17 cellular contexts compared by ENCODE assay signal in the genomic region with DNA sequence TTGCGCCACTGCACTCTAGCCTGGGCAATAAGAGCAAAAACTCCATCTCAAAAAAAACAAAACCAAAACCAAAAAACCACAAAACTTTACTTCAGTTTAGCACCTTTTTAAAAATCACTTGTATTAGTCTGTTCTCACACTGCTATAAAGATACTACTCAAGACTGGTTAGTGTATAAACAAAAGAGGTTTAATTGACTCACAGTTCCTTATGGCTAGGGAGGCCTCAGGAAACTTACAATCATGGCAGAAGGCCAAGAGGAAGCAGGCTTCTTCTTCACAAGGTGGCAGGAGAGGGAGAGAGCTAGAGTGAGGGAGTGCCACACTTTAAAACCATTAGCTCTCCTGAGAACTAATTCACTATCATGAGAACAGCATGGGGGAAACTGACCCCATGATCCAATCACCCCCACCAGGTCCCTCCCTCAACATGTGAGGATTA.
DNase-seq lines count a peak whose midpoint lies in the region; ATAC-seq lines count a peak whose summit lies in the region.
"Had no signal": no experiment of that assay in that cellular context is flagged by ENCODE, and none has a peak within 500 bp of the region (broad histone marks: within the 10 kb centered on the region; RNA-seq: fewer than 3 reads in every experiment).

No MANE protein-coding gene starts in this region.

- H3K9me3 ChIP-seq in mesenchymal stem cell (ENCODE audit: control insufficient read depth, low read length) = no peaks in the 10 kb centered on the region
- H3K9me3 ChIP-seq: Caco-2 had no signal

- no peak overlapping the region for H3K27ac ChIP-seq in mesenchymal stem cell (ENCODE audit: low read length, poor library complexity, severe bottlenecking)

- no peak overlapping the region for H3K4ac ChIP-seq in mesenchymal stem cell (ENCODE audit: low read depth in 1 of 2, low read length in 2 of 2)

- H2BK120ac ChIP-seq in mesenchymal stem cell (ENCODE audit: low read depth, low read length) = no peak overlapping the region

- no peak overlapping the region for H3K9ac ChIP-seq in mesenchymal stem cell (ENCODE audit: low read length)

- H3K4me3 ChIP-seq in mesenchymal stem cell (ENCODE audit: insufficient read depth in 1 of 2, low read depth in 1 of 2, low read length in 2 of 2) = no peak overlapping the region

- no peak overlapping the region for H2BK5ac ChIP-seq in mesenchymal stem cell (ENCODE audit: low read depth, low read length, poor library complexity, severe bottlenecking)

- ATAC-seq in GM19452 (IDR thresholded peaks at IDR 0.05; ENCODE audit: unreplicated experiment) = no peak
- ATAC-seq: activated CD8-positive, alpha-beta memory T cell treated with anti-CD3 and anti-CD28 coated beads, Interleukin-2, amount 10 ng/mL, durations not matched to agents 7 days and 5 days; left cardiac atrium had no signal

- no peak overlapping the region for H3K14ac ChIP-seq in mesenchymal stem cell (ENCODE audit: low read length in 2 of 2)

- H2AK5ac ChIP-seq in mesenchymal stem cell (ENCODE audit: low read length, severe bottlenecking) = no peak overlapping the region

- H4K8ac ChIP-seq in mesenchymal stem cell (ENCODE audit: low read length) = no peak overlapping the region

- no peaks in the 10 kb centered on the region for H3K27me3 ChIP-seq in mesenchymal stem cell (ENCODE audit: control insufficient read depth in 1 of 2, insufficient read depth in 1 of 2, low read length in 2 of 2)

- no peak overlapping the region for H2BK12ac ChIP-seq in mesenchymal stem cell (ENCODE audit: low read length in 2 of 2)

- no peaks in the 10 kb centered on the region for H3K4me1 ChIP-seq in mesenchymal stem cell (ENCODE audit: control insufficient read depth, insufficient read depth, low read depth, low read length)
- H3K4me1 ChIP-seq: Caco-2 had no signal

- H3K18ac ChIP-seq in mesenchymal stem cell (ENCODE audit: low read depth in 1 of 2, low read length in 2 of 2) = no peak overlapping the region

- no peak overlapping the region for H3K4me2 ChIP-seq in mesenchymal stem cell (ENCODE audit: low read length, poor library complexity, severe bottlenecking)

- DNase-seq in EH (ENCODE audit: low read depth) = peak; percentile 14
- DNase-seq in KBM-7 = peak; percentile 12
- peak; percentile 17 for DNase-seq in amniotic epithelial cell (ENCODE audit: low read depth)
- DNase-seq in mesenchymal stem cell = peak; percentile 19
- DNase-seq in HuH-7 (ENCODE audit: low spot score) = no peak
- DNase-seq in NCI-H2029 treated with DMSO at 0.1 percent for 48 hours (lab: John Stamatoyannopoulos, UW) = no peak
- DNase-seq: activated CD4-positive, CD25-positive, alpha-beta regulatory T cell treated with anti-CD3 and anti-CD28 coated beads, Interleukin-2, amount 50 U/mL, for 72 hours; activated CD8-positive, alpha-beta memory T cell treated with anti-CD3 and anti-CD28 coated beads, Interleukin-2, amount 10 ng/mL, durations not matched to agents 7 days and 5 days; activated effector memory CD4-positive, alpha-beta T cell treated with anti-CD3 and anti-CD28 coated beads, Interleukin-2, amount 50 U/mL, for 16 hours; amniotic stem cell; Caco-2; central memory CD4-positive, alpha-beta T cell; GF-D8; left cardiac atrium; NCI-H1417 treated with DMSO at 0.1 percent for 48 hours; SIG-M5 had no signal

- H3K23ac ChIP-seq in mesenchymal stem cell (ENCODE audit: low read length in 2 of 2) = no peak overlapping the region

- WGBS in mesenchymal stem cell = 100% methylated on average over 1 of the region's 1 CpG

- in situ Hi-C loops in KBM-7 (cut with MboI; ENCODE audit: low pct_unique_long_range_greater_than_20kb, low sequenced_read_pairs) = loop anchor here (25.0 kb wide), 1 partner anchor 362 kb away; no protein-coding TSS in a partner anchor

- H3K36me3 ChIP-seq in mesenchymal stem cell (ENCODE audit: control insufficient read depth in 1 of 2, insufficient read depth in 2 of 2, low read depth in 1 of 2, low read length in 2 of 2) = peaks cover 0 to 9% of the 10 kb centered on the region in 2 experiments

- no peak overlapping the region for H4K91ac ChIP-seq in mesenchymal stem cell (ENCODE audit: low read length)

- H2AFZ ChIP-seq in mesenchymal stem cell (ENCODE audit: low read depth, low read length) = no peak overlapping the region

- peaks cover 3% of the 10 kb centered on the region for H3K79me1 ChIP-seq in mesenchymal stem cell (replicated peaks; ENCODE audit: low read length, poor library complexity, severe bottlenecking)

- H2BK15ac ChIP-seq in mesenchymal stem cell (ENCODE audit: low read depth, poor library complexity, severe bottlenecking) = no peak overlapping the region

Comparison
In these comparisons a context has a peak if more than half of its experiments do, and no peak if none do; other contexts are left out.
1. DNase-seq: peak in EH (single experiment), KBM-7 (single experiment), amniotic epithelial cell (single experiment) and mesenchymal stem cell (single experiment); none in HuH-7 (single experiment) and NCI-H2029 treated with DMSO at 0.1 percent for 48 hours (single experiment).